In genomic region chr14:106741086-106741827, GRCh38 we compare ENCODE assay signal across 8 cellular contexts.
DNase-seq lines count a peak whose midpoint lies in the region; ATAC-seq and TF ChIP-seq lines count a peak whose summit lies in the region.
"Not testable (repeated sequence)": the region's sequence is repeated elsewhere in the genome, so short reads cannot be mapped to it uniquely, and the experiment has no call there.

No MANE protein-coding gene starts in this region.

- H3K4me1 ChIP-seq in NT2/D1 (ENCODE audit: insufficient read depth, insufficient read length); stomach: not testable (repeated sequence)

- not testable (repeated sequence) for H3K9ac ChIP-seq in NT2/D1 (ENCODE audit: insufficient read length, low read depth)

- DNase-seq in GM10248 (ENCODE audit: extremely low spot score) (peak; percentile 5), NT2/D1 (ENCODE audit: low read depth, low spot score) (peak; percentile 1), stomach (peak; percentile 29)
- DNase-seq in activated CD8-positive, alpha-beta memory T cell treated with anti-CD3 and anti-CD28 coated beads, Interleukin-2, amount 50 U/mL, for 4 hours: peak; percentile 84
- not testable (repeated sequence) for DNase-seq in epithelial cell of proximal tubule (ENCODE audit: low read depth)

- H3K9me3 ChIP-seq in NT2/D1 (ENCODE audit: insufficient read depth, low read length): peaks cover 17% of the 10 kb centered on the region; the same call in 1 of the 2 replicates
- H3K9me3 ChIP-seq in stomach: not testable (repeated sequence)

- ATAC-seq in GM19395 (IDR thresholded peaks at IDR 0.05; ENCODE audit: unreplicated experiment): peak; percentile 70
- peak; percentile 55 for ATAC-seq in HG02678 (IDR thresholded peaks at IDR 0.05; ENCODE audit: unreplicated experiment)
- ATAC-seq in HG03439 (IDR thresholded peaks at IDR 0.05; ENCODE audit: unreplicated experiment): peak; percentile 77

- H3K27me3 ChIP-seq in NT2/D1 (ENCODE audit: insufficient read depth, insufficient read length); stomach: not testable (repeated sequence)

- POLR2A ChIA-PET in GM10248 (lab: Yijun Ruan, JAX): interaction anchor here (0.7 kb wide), 1 partner anchor 47 kb away, joined by 4 read pairs; no protein-coding TSS in a partner anchor

- intact Hi-C loops in stomach (cut with DNase I; ENCODE audit: low total_unique reads): not testable (repeated sequence)

- TF ChIP-seq CTCF in GM10248 (IDR thresholded peaks at IDR 0.05; ENCODE audit: control extremely low read depth, extremely low read depth, low read depth, missing control alignments): peak; percentile 32
- TF ChIP-seq CTCF in epithelial cell of proximal tubule (conservative IDR thresholded peaks at IDR 0.05; ENCODE audit: low read depth, low read length): peak; percentile 37
- TF ChIP-seq CTCF in stomach (IDR thresholded peaks at IDR 0.05): peak in 1 of 7 experiments; percentile 21

- not testable (repeated sequence) for H3K4me3 ChIP-seq in NT2/D1 (ENCODE audit: insufficient read length, low read depth); epithelial cell of proximal tubule (ENCODE audit: low read depth, low read length); stomach

- H3K27ac ChIP-seq in stomach: not testable (repeated sequence)

- 34 to 70% (median 50%) methylated on average over 2 to 15 of the region's 16 CpGs; no CpG with 5 or more reads in 2 of the 5 donors for WGBS in stomach, 5 donors

- not testable (repeated sequence) for TF ChIP-seq POLR2A in stomach (IDR thresholded peaks at IDR 0.05)

- H3K36me3 ChIP-seq in NT2/D1 (ENCODE audit: insufficient read depth, insufficient read length, low read length); stomach: not testable (repeated sequence)

- not testable (repeated sequence) for TF ChIP-seq EP300 in stomach (IDR thresholded peaks at IDR 0.05)

- CTCF ChIA-PET in GM10248 (lab: Yijun Ruan, JAX): interaction anchor here (0.6 to 1.2 kb wide), 32 partner anchors 22 to 323 kb away, joined by 3 to 57 read pairs (median 4); no protein-coding TSS in a partner anchor
